In the genomic region with DNA sequence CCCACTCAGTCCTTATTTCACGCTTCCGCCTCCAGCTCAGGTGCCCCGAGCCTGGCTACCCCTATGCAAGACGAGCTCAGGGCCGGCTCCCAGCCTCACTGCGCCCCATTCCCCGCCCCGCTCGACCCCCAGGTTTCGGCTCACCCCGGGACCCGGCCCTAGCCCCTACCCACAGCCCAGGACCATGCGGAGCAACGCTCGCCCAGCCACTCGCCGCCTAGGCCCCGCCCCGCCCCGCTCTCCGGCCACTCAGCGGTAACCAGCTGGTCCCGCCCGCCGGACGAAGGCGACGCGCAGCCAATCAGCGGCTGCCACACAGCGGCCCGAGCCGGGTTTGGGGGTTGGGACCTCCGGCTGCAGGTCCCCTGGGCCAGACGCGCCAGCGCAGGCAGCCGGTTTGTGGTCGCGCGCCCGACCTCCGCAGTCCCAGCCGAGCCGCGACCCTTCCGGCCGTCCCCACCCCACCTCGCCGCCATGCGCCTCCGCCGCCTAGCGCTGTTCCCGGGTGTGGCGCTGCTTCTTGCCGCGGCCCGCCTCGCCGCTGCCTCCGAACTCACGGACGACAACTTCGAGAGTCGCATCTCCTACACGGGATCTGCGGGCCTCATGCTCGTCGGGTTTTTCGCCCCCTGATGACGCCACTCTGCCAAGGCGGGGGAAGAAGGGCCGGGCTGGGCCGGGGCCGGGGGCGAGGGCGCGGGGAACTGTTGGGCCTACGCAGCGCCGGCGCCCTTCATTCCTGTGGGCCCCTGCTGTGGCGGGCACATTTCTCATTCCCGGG, we compare ENCODE assay signal across 1 cellular context.
TF ChIP-seq lines count a peak whose summit lies in the region.

A gene (minus strand): TSS at position 196 of the 781 bp plus-strand sequence. CDS start 783 bp downstream, outside the sequence.

TF ChIP-seq in HCT116, 20 proteins besides CTCF, POLR2A, EP300 and RAD21 (continued from another document):
- TF ChIP-seq, protein P1, sequence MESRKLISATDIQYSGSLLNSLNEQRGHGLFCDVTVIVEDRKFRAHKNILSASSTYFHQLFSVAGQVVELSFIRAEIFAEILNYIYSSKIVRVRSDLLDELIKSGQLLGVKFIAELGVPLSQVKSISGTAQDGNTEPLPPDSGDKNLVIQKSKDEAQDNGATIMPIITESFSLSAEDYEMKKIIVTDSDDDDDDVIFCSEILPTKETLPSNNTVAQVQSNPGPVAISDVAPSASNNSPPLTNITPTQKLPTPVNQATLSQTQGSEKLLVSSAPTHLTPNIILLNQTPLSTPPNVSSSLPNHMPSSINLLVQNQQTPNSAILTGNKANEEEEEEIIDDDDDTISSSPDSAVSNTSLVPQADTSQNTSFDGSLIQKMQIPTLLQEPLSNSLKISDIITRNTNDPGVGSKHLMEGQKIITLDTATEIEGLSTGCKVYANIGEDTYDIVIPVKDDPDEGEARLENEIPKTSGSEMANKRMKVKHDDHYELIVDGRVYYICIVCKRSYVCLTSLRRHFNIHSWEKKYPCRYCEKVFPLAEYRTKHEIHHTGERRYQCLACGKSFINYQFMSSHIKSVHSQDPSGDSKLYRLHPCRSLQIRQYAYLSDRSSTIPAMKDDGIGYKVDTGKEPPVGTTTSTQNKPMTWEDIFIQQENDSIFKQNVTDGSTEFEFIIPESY (IDR thresholded peaks at IDR 0.05; ENCODE audit: extremely low read depth, insufficient replicate concordance, low read length), result no peak
- TF ChIP-seq EZH2phosphoT487 (IDR thresholded peaks at IDR 0.05; ENCODE audit: borderline replicate concordance), result no peak
- TF ChIP-seq ELF1 (IDR thresholded peaks at IDR 0.05; ENCODE audit: borderline replicate concordance, low read depth), result no peak
- no peak for TF ChIP-seq EZH2 (IDR thresholded peaks at IDR 0.05)
- TF ChIP-seq SRF (IDR thresholded peaks at IDR 0.05; ENCODE audit: low read depth), result no peak
- TF ChIP-seq, protein P2, sequence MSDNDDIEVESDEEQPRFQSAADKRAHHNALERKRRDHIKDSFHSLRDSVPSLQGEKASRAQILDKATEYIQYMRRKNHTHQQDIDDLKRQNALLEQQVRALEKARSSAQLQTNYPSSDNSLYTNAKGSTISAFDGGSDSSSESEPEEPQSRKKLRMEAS (IDR thresholded peaks at IDR 0.05), result no peak
- TF ChIP-seq CEBPB (IDR thresholded peaks at IDR 0.05; ENCODE audit: low read depth), result no peak
